ENCODE assay signal across 10 cellular contexts in the genomic region with DNA sequence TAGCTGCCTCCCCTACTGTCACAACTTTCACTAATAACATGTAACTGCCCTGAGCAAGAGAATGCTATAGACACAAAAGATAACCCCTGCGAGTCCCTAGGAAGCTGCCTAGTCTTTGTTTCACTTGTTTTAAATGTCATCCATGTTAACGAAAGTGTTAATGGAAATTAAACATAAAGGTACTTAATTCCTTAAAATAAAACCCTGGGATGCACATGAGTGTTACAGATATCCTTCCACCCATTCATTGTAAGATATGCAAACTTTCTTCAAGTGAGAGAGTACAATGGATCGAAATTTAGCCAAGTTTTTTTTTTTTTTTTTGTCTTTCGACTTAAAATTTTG. TPM values are rescaled to one million over a fixed set of nuclear protein-coding genes. Genes with fewer than 3 reads are reported as not detected.
A peak's percentile ranks its signal among the peaks of the same experiment; 100 is the strongest.
DNase-seq lines count a peak whose midpoint lies in the region; ATAC-seq and TF ChIP-seq lines count a peak whose summit lies in the region.
"Had no signal": no experiment of that assay in that cellular context is flagged by ENCODE, and none has a peak within 500 bp of the region (broad histone marks: within the 10 kb centered on the region; RNA-seq: fewer than 3 reads in every experiment).

No MANE protein-coding gene starts in this region.

- peaks cover 66% of the 10 kb centered on the region for H3K27me3 Mint-ChIP-seq in activated T-helper 1 cell treated with anti-CD3 and anti-CD28 coated beads, Interleukin-12 subunit alpha, Interleukin-12 subunit beta, Interleukin-2, Interleukin-4 antibody, amounts not matched to agents 30 ng/mL and 10 ng/mL and 1 ng/mL, durations not matched to agents 14 hours and 24 hours and 36 hours (ENCODE audit: insufficient read depth)

- H3K36me3 ChIP-seq in HCT116 (ENCODE audit: control insufficient read depth in 1 of 2, insufficient read depth in 2 of 2, low read length in 2 of 2) (no peaks in the 10 kb centered on the region), iPS-15b (ENCODE audit: control insufficient read depth, insufficient read depth, low read length) (no peaks in the 10 kb centered on the region)

- H3K4me2 ChIP-seq in HCT116 (ENCODE audit: low read length) = peak overlapping the region; percentile 90; the same call in 1 of the 2 replicates

- H3K9me3 ChIP-seq in HCT116 (ENCODE audit: control insufficient read depth in 1 of 2, insufficient read depth in 1 of 2, low read depth in 1 of 2, low read length in 2 of 2) (no peaks in the 10 kb centered on the region), iPS-15b (ENCODE audit: control insufficient read depth, insufficient read depth, low read length) (no peaks in the 10 kb centered on the region)

- POLR2A ChIA-PET in HCT116 (lab: Charles Lee) = no interaction called here

- CTCF ChIA-PET in HCT116 (lab: Charles Lee) = interaction anchor here (0.6 kb wide), 1 partner anchor 1473 kb away, joined by 3 read pairs; no protein-coding TSS in a partner anchor

- H2AFZ ChIP-seq in HCT116 (ENCODE audit: low read depth, low read length, poor library complexity, severe bottlenecking) = no peak overlapping the region

- H3K27me3 ChIP-seq in HCT116 (ENCODE audit: insufficient read depth, low read length) = no peaks in the 10 kb centered on the region
- peaks cover 13% of the 10 kb centered on the region for H3K27me3 ChIP-seq in iPS-15b (ENCODE audit: control insufficient read depth, insufficient read depth, low read length)

- no peak for TF ChIP-seq POLR2A in HCT116 (IDR thresholded peaks at IDR 0.05; ENCODE audit: borderline replicate concordance, extremely low read depth, insufficient read depth, insufficient read length)

- H3K27ac ChIP-seq in HCT116 (ENCODE audit: low read depth, low read length) = no peak overlapping the region

- TF ChIP-seq CTCF in HCT116 (IDR thresholded peaks at IDR 0.05 in 2 of 3, conservative IDR thresholded peaks at IDR 0.05 in 1 of 3; ENCODE audit: borderline replicate concordance in 1 of 3, insufficient read depth in 1 of 3, low read depth in 2 of 3, low read length in 2 of 3) = no peak

- no peak overlapping the region for H3K9ac ChIP-seq in HCT116 (ENCODE audit: low read length)
- H3K9ac ChIP-seq in iPS-15b (ENCODE audit: low read depth, low read length) = no peak overlapping the region

- H3K4me1 Mint-ChIP-seq in activated T-helper 1 cell treated with anti-CD3 and anti-CD28 coated beads, Interleukin-12 subunit alpha, Interleukin-12 subunit beta, Interleukin-2, Interleukin-4 antibody, amounts not matched to agents 30 ng/mL and 10 ng/mL and 1 ng/mL, durations not matched to agents 14 hours and 24 hours and 36 hours (ENCODE audit: low read depth) = peaks cover 16% of the 10 kb centered on the region
- peaks cover 12% of the 10 kb centered on the region for H3K4me1 Mint-ChIP-seq in stimulated activated effector memory CD8-positive, alpha-beta T cell treated with anti-CD3 and anti-CD28 coated beads, Interleukin-12 subunit alpha, Interleukin-12 subunit beta, amount 100 ng/mL, for 72 hours

- H3K9me3 Mint-ChIP-seq in activated T-helper 1 cell treated with anti-CD3 and anti-CD28 coated beads, Interleukin-12 subunit alpha, Interleukin-12 subunit beta, Interleukin-2, Interleukin-4 antibody, amounts not matched to agents 30 ng/mL and 10 ng/mL and 1 ng/mL, durations not matched to agents 14 hours and 24 hours and 36 hours = no peaks in the 10 kb centered on the region
- H3K9me3 Mint-ChIP-seq in stimulated activated effector memory CD8-positive, alpha-beta T cell treated with anti-CD3 and anti-CD28 coated beads, Interleukin-12 subunit alpha, Interleukin-12 subunit beta, amount 100 ng/mL, for 72 hours = peaks cover 2% of the 10 kb centered on the region

- H3K79me2 ChIP-seq in HCT116 (ENCODE audit: insufficient read depth, low read length) = no peaks in the 10 kb centered on the region

- H3K36me3 Mint-ChIP-seq in activated T-helper 1 cell treated with anti-CD3 and anti-CD28 coated beads, Interleukin-12 subunit alpha, Interleukin-12 subunit beta, Interleukin-2, Interleukin-4 antibody, amounts not matched to agents 30 ng/mL and 10 ng/mL and 1 ng/mL, durations not matched to agents 14 hours and 24 hours and 36 hours (ENCODE audit: low read depth) = no peaks in the 10 kb centered on the region
- H3K36me3 Mint-ChIP-seq in stimulated activated effector memory CD8-positive, alpha-beta T cell treated with anti-CD3 and anti-CD28 coated beads, Interleukin-12 subunit alpha, Interleukin-12 subunit beta, amount 100 ng/mL, for 72 hours = no peaks in the 10 kb centered on the region

- RAD21 ChIA-PET in HCT116 (lab: Charles Lee; ENCODE audit: low non-redundant PET in 1 of 2, low total read pairs in 2 of 2, uncharacterized antibody in 2 of 2, unreplicated experiment in 2 of 2) = no interaction called here

- H3K4me3 ChIP-seq in HCT116 (replicated peaks in 1 of 2; ENCODE audit: low read depth in 1 of 2, low read length in 2 of 2) (no peak overlapping the region), iPS-15b (ENCODE audit: low read depth, low read length) (peak overlapping the region; percentile 81)

- peaks cover 9 to 17% of the 10 kb centered on the region in 2 experiments; a peak in 3 of 4 replicates for H3K4me1 ChIP-seq in HCT116 (ENCODE audit: control insufficient read depth in 1 of 2, insufficient read depth in 2 of 2, low read length in 2 of 2)
- H3K4me1 ChIP-seq in iPS-15b (ENCODE audit: control insufficient read depth, insufficient read depth, low read length) = peaks cover 10% of the 10 kb centered on the region

- H3K4me3 Mint-ChIP-seq in activated T-helper 1 cell treated with anti-CD3 and anti-CD28 coated beads, Interleukin-12 subunit alpha, Interleukin-12 subunit beta, Interleukin-2, Interleukin-4 antibody, amounts not matched to agents 30 ng/mL and 10 ng/mL and 1 ng/mL, durations not matched to agents 14 hours and 24 hours and 36 hours = peak overlapping the region; percentile 66
- peak overlapping the region; percentile 2 for H3K4me3 Mint-ChIP-seq in stimulated activated effector memory CD8-positive, alpha-beta T cell treated with anti-CD3 and anti-CD28 coated beads, Interleukin-12 subunit alpha, Interleukin-12 subunit beta, amount 100 ng/mL, for 72 hours

- TF ChIP-seq RAD21 in HCT116 (IDR thresholded peaks at IDR 0.05; ENCODE audit: low read depth) = no peak

- TSS peak; percentile 51 for BruUV-seq in HCT116 (replicated peaks; lab: Mats Ljungman, UMichigan)

- DNase-seq in HCT116 (ENCODE audit: low read depth, low spot score) = no peak
- no peak for DNase-seq in activated T-helper 1 cell treated with anti-CD3 and anti-CD28 coated beads, Interleukin-12 subunit alpha, Interleukin-12 subunit beta, Interleukin-2, Interleukin-4 antibody, amounts not matched to agents 30 ng/mL and 10 ng/mL and 1 ng/mL, durations not matched to agents 14 hours and 24 hours and 36 hours (ENCODE audit: low spot score)
- DNase-seq in stimulated activated effector memory CD8-positive, alpha-beta T cell treated with anti-CD3 and anti-CD28 coated beads, Interleukin-12 subunit alpha, Interleukin-12 subunit beta, amount 100 ng/mL, for 72 hours (ENCODE audit: low spot score in 2 of 2) = no peak
- no peak for DNase-seq in UCSD-AML1 (lab: John Stamatoyannopoulos, UW; ENCODE audit: unreplicated experiment)
- no peak for DNase-seq in mucosa of gallbladder (ENCODE audit: low spot score)
- no peak for DNase-seq in NCI-H1092 treated with DMSO at 0.1 percent for 48 hours (lab: John Stamatoyannopoulos, UW)
- DNase-seq: activated CD8-positive, alpha-beta memory T cell treated with anti-CD3 and anti-CD28 coated beads for 24 hours; NCI-H1436 had no signal

- no peak for ATAC-seq in HCT116
- ATAC-seq in stimulated activated effector memory CD8-positive, alpha-beta T cell treated with anti-CD3 and anti-CD28 coated beads, Interleukin-12 subunit alpha, Interleukin-12 subunit beta, amount 100 ng/mL, for 72 hours = no peak
- ATAC-seq in HG03175 (IDR thresholded peaks at IDR 0.05; ENCODE audit: unreplicated experiment) = no peak

- no peak overlapping the region for H3K27ac Mint-ChIP-seq in activated T-helper 1 cell treated with anti-CD3 and anti-CD28 coated beads, Interleukin-12 subunit alpha, Interleukin-12 subunit beta, Interleukin-2, Interleukin-4 antibody, amounts not matched to agents 30 ng/mL and 10 ng/mL and 1 ng/mL, durations not matched to agents 14 hours and 24 hours and 36 hours
- H3K27ac Mint-ChIP-seq in stimulated activated effector memory CD8-positive, alpha-beta T cell treated with anti-CD3 and anti-CD28 coated beads, Interleukin-12 subunit alpha, Interleukin-12 subunit beta, amount 100 ng/mL, for 72 hours = no peak overlapping the region

- no peaks in the 10 kb centered on the region for H3K9me2 ChIP-seq in HCT116 (ENCODE audit: insufficient read depth)

- intact Hi-C loops in HCT116 (cut with micrococcal nuclease) = no loop called here
- intact Hi-C loops in activated T-helper 1 cell treated with anti-CD3 and anti-CD28 coated beads, Interleukin-12 subunit alpha, Interleukin-12 subunit beta, Interleukin-2, Interleukin-4 antibody, amounts not matched to agents 30 ng/mL and 10 ng/mL and 1 ng/mL, durations not matched to agents 14 hours and 24 hours and 36 hours (cut with micrococcal nuclease) = loop anchor here (1.0 kb wide), 1 partner anchor 16 kb away; no protein-coding TSS in a partner anchor

- H4K20me1 ChIP-seq in HCT116 (ENCODE audit: insufficient read depth) = no peaks in the 10 kb centered on the region

TF ChIP-seq in HCT116, 20 proteins besides CTCF, POLR2A, EP300 and RAD21:
- TF ChIP-seq EZH2 (IDR thresholded peaks at IDR 0.05) (no peak), SRF (IDR thresholded peaks at IDR 0.05; ENCODE audit: low read depth) (no peak)

RNA-seq across cellular contexts. Expression of a gene that starts 1.4 kb away (rescaled TPM):
- total RNA-seq in HCT116 (2021; ENCODE audit: unreplicated experiment) (10.2 TPM), mucosa of gallbladder (70.3 TPM)
- polyA plus RNA-seq in HCT116 (2012) = 1.3 and 1.9 TPM in 2 replicates
- total RNA-seq in activated T-helper 1 cell treated with anti-CD3 and anti-CD28 coated beads, Interleukin-12 subunit alpha, Interleukin-12 subunit beta, Interleukin-2, Interleukin-4 antibody, amounts not matched to agents 30 ng/mL and 10 ng/mL and 1 ng/mL, durations not matched to agents 14 hours and 24 hours and 36 hours = 1.6 and 1.9 TPM in 2 replicates
